Comparison of ENCODE assay signal across 20 cellular contexts in genomic region chr19:29705706-29706105, GRCh38. TPM values are rescaled to one million over a fixed set of nuclear protein-coding genes. Genes with fewer than 3 reads are reported as not detected.
DNase-seq lines count a peak whose midpoint lies in the region; ATAC-seq and TF ChIP-seq lines count a peak whose summit lies in the region.
"Had no signal": no experiment of that assay in that cellular context is flagged by ENCODE, and none has a peak within 500 bp of the region (broad histone marks: within the 10 kb centered on the region; RNA-seq: fewer than 3 reads in every experiment).

No MANE protein-coding gene starts in this region.

- no peaks in the 10 kb centered on the region for H3K9me3 ChIP-seq in right cardiac atrium (ENCODE audit: control insufficient read depth, low read length)
- H3K9me3 ChIP-seq in heart left ventricle, result no peaks in the 10 kb centered on the region
- H3K9me3 ChIP-seq: MG63, thyroid gland had no signal

- H3K4me1 ChIP-seq in right cardiac atrium (ENCODE audit: control insufficient read depth, insufficient read depth, low read length) (peaks cover 6% of the 10 kb centered on the region), heart left ventricle (peaks cover 0 to 38% (median 17%) of the 10 kb centered on the region in 12 donors)
- H3K4me1 ChIP-seq: thyroid gland had no signal

- no peak for ATAC-seq in natural killer cell treated with Interleukin-12 subunit alpha and Interleukin-12 subunit beta and Interleukin-15 and Interleukin-18, amount 100 ng/mL, for 72 hours
- ATAC-seq in natural killer cell (no peak), memory B cell (ENCODE audit: low read depth) (no peak), right cardiac atrium (no peak), heart left ventricle (no peak)
- ATAC-seq: SK-N-SH treated with all-trans-retinoic acid at 6 μM for 48 hours had no signal

- no peak overlapping the region for H3K4me3 Mint-ChIP-seq in natural killer cell treated with Interleukin-12 subunit alpha and Interleukin-12 subunit beta and Interleukin-15 and Interleukin-18, amount 100 ng/mL, for 72 hours
- H3K4me3 Mint-ChIP-seq in natural killer cell (no peak overlapping the region), memory B cell (no peak overlapping the region)
- H3K4me3 Mint-ChIP-seq in activated T-helper 1 cell treated with anti-CD3 and anti-CD28 coated beads, Interleukin-12 subunit alpha, Interleukin-12 subunit beta, Interleukin-2, Interleukin-4 antibody, amounts not matched to agents 30 ng/mL and 10 ng/mL and 1 ng/mL, durations not matched to agents 14 hours and 24 hours and 36 hours, result no peak overlapping the region
- H3K4me3 Mint-ChIP-seq: H9 had no signal

- H3K27me3 ChIP-seq in right cardiac atrium (ENCODE audit: control insufficient read depth, insufficient read depth), result no peaks in the 10 kb centered on the region
- H3K27me3 ChIP-seq in heart left ventricle, result no peaks in the 10 kb centered on the region
- H3K27me3 ChIP-seq: dorsolateral prefrontal cortex, hepatocyte, MG63, thyroid gland had no signal

- no peaks in the 10 kb centered on the region for H3K9me3 Mint-ChIP-seq in natural killer cell treated with Interleukin-12 subunit alpha and Interleukin-12 subunit beta and Interleukin-15 and Interleukin-18, amount 100 ng/mL, for 72 hours
- H3K9me3 Mint-ChIP-seq in natural killer cell, result no peaks in the 10 kb centered on the region
- H3K9me3 Mint-ChIP-seq in activated T-helper 1 cell treated with anti-CD3 and anti-CD28 coated beads, Interleukin-12 subunit alpha, Interleukin-12 subunit beta, Interleukin-2, Interleukin-4 antibody, amounts not matched to agents 30 ng/mL and 10 ng/mL and 1 ng/mL, durations not matched to agents 14 hours and 24 hours and 36 hours, result no peaks in the 10 kb centered on the region
- H3K9me3 Mint-ChIP-seq in memory B cell, result no peaks in the 10 kb centered on the region
- H3K9me3 Mint-ChIP-seq: H9 had no signal

- peaks cover 23 to 26% of the 10 kb centered on the region in 2 donors for H3K4me1 Mint-ChIP-seq in natural killer cell treated with Interleukin-12 subunit alpha and Interleukin-12 subunit beta and Interleukin-15 and Interleukin-18, amount 100 ng/mL, for 72 hours (ENCODE audit: low read depth in 2 of 2)
- H3K4me1 Mint-ChIP-seq in natural killer cell (peaks cover 29 to 32% of the 10 kb centered on the region in 2 donors), memory B cell (peaks cover 8% of the 10 kb centered on the region)
- H3K4me1 Mint-ChIP-seq in activated T-helper 1 cell treated with anti-CD3 and anti-CD28 coated beads, Interleukin-12 subunit alpha, Interleukin-12 subunit beta, Interleukin-2, Interleukin-4 antibody, amounts not matched to agents 30 ng/mL and 10 ng/mL and 1 ng/mL, durations not matched to agents 14 hours and 24 hours and 36 hours (ENCODE audit: low read depth), result peaks cover 61% of the 10 kb centered on the region
- H3K4me1 Mint-ChIP-seq: H9 had no signal

- H3K27ac ChIP-seq in right cardiac atrium (ENCODE audit: low read length) (no peak overlapping the region), heart left ventricle (peak overlapping the region in 1 of 12 donors; percentile 42)
- H3K27ac ChIP-seq: hepatocyte, RWPE1, thyroid gland had no signal

- no peak for DNase-seq in natural killer cell treated with Interleukin-12 subunit alpha and Interleukin-12 subunit beta and Interleukin-15 and Interleukin-18, amount 100 ng/mL, for 72 hours (ENCODE audit: low spot score)
- DNase-seq in natural killer cell, result no peak
- DNase-seq in activated T-helper 1 cell treated with anti-CD3 and anti-CD28 coated beads, Interleukin-12 subunit alpha, Interleukin-12 subunit beta, Interleukin-2, Interleukin-4 antibody, amounts not matched to agents 30 ng/mL and 10 ng/mL and 1 ng/mL, durations not matched to agents 14 hours and 24 hours and 36 hours (ENCODE audit: low spot score), result no peak
- no peak for DNase-seq in memory B cell (ENCODE audit: low spot score in 2 of 2)
- no peak for DNase-seq in right cardiac atrium
- DNase-seq in heart left ventricle, result no peak
- DNase-seq in UCSD-AML1 (lab: John Stamatoyannopoulos, UW; ENCODE audit: unreplicated experiment), result no peak
- DNase-seq: caudate nucleus; dorsolateral prefrontal cortex; H9; MG63; NCI-H1436 treated with DMSO at 0.1 percent for 48 hours; NCI-H2171; NCI-H526 treated with DMSO at 0.1 percent for 48 hours; occipital lobe; stimulated activated CD4-positive, alpha-beta T cell treated with anti-CD3 and anti-CD28 coated beads, Interleukin-15, amount 100 ng/mL, for 24 hours; thyroid gland had no signal

- intact Hi-C loops in natural killer cell (cut with micrococcal nuclease), result no loop called here
- intact Hi-C loops in activated T-helper 1 cell treated with anti-CD3 and anti-CD28 coated beads, Interleukin-12 subunit alpha, Interleukin-12 subunit beta, Interleukin-2, Interleukin-4 antibody, amounts not matched to agents 30 ng/mL and 10 ng/mL and 1 ng/mL, durations not matched to agents 14 hours and 24 hours and 36 hours (cut with micrococcal nuclease), result loop anchor here (1.0 kb wide), 2 partner anchors 9 to 32 kb away; no protein-coding TSS in a partner anchor
- intact Hi-C loops in right cardiac atrium (cut with DNase I), result no loop called here
- intact Hi-C loops in heart left ventricle (cut with DNase I), result no loop called here

- no peak for TF ChIP-seq POLR2A in heart left ventricle (IDR thresholded peaks at IDR 0.05)

- TF ChIP-seq CTCF in natural killer cell (IDR thresholded peaks at IDR 0.05) (no peak), heart left ventricle (IDR thresholded peaks at IDR 0.05) (no peak)

- 93% methylated on average over 9 of the region's 9 CpGs for WGBS in right cardiac atrium
- 88 to 96% (median 96%) methylated on average over 9 of the region's 9 CpGs for whole genome bisulfite sequencing in heart left ventricle, 4 donors

- H3K36me3 Mint-ChIP-seq in natural killer cell treated with Interleukin-12 subunit alpha and Interleukin-12 subunit beta and Interleukin-15 and Interleukin-18, amount 100 ng/mL, for 72 hours, result peaks cover 6% of the 10 kb centered on the region
- H3K36me3 Mint-ChIP-seq in natural killer cell (no peaks in the 10 kb centered on the region), memory B cell (peaks cover 7% of the 10 kb centered on the region)
- H3K36me3 Mint-ChIP-seq in activated T-helper 1 cell treated with anti-CD3 and anti-CD28 coated beads, Interleukin-12 subunit alpha, Interleukin-12 subunit beta, Interleukin-2, Interleukin-4 antibody, amounts not matched to agents 30 ng/mL and 10 ng/mL and 1 ng/mL, durations not matched to agents 14 hours and 24 hours and 36 hours (ENCODE audit: low read depth), result peaks cover 26% of the 10 kb centered on the region

- H3K36me3 ChIP-seq in heart left ventricle, result peaks cover 0 to 75% (median 48%) of the 10 kb centered on the region in 9 donors

- H3K27me3 Mint-ChIP-seq in natural killer cell treated with Interleukin-12 subunit alpha and Interleukin-12 subunit beta and Interleukin-15 and Interleukin-18, amount 100 ng/mL, for 72 hours, result no peaks in the 10 kb centered on the region
- H3K27me3 Mint-ChIP-seq in natural killer cell (ENCODE audit: low read depth in 2 of 2) (no peaks in the 10 kb centered on the region), memory B cell (no peaks in the 10 kb centered on the region)
- no peaks in the 10 kb centered on the region for H3K27me3 Mint-ChIP-seq in activated T-helper 1 cell treated with anti-CD3 and anti-CD28 coated beads, Interleukin-12 subunit alpha, Interleukin-12 subunit beta, Interleukin-2, Interleukin-4 antibody, amounts not matched to agents 30 ng/mL and 10 ng/mL and 1 ng/mL, durations not matched to agents 14 hours and 24 hours and 36 hours (ENCODE audit: insufficient read depth)

- peak overlapping the region; percentile 66 to 75 for H3K27ac Mint-ChIP-seq in natural killer cell treated with Interleukin-12 subunit alpha and Interleukin-12 subunit beta and Interleukin-15 and Interleukin-18, amount 100 ng/mL, for 72 hours
- H3K27ac Mint-ChIP-seq in natural killer cell (peak overlapping the region in 1 of 2 donors; percentile 75), memory B cell (peak overlapping the region; percentile 84)
- peak overlapping the region; percentile 92 for H3K27ac Mint-ChIP-seq in activated T-helper 1 cell treated with anti-CD3 and anti-CD28 coated beads, Interleukin-12 subunit alpha, Interleukin-12 subunit beta, Interleukin-2, Interleukin-4 antibody, amounts not matched to agents 30 ng/mL and 10 ng/mL and 1 ng/mL, durations not matched to agents 14 hours and 24 hours and 36 hours
- H3K27ac Mint-ChIP-seq: H9 had no signal

- no peak overlapping the region for H3K4me3 ChIP-seq in right cardiac atrium (ENCODE audit: low read length)
- H3K4me3 ChIP-seq in heart left ventricle, result no peak overlapping the region
- H3K4me3 ChIP-seq: dorsolateral prefrontal cortex, hepatocyte, MG63, thyroid gland had no signal

RNA-seq across cellular contexts. Expression of gene C19orf12, which starts 9.4 kb away (rescaled TPM):
- total RNA-seq in natural killer cell treated with Interleukin-12 subunit alpha and Interleukin-12 subunit beta and Interleukin-15 and Interleukin-18, amount 100 ng/mL, for 72 hours, result 10 to 100 TPM; 44.8 to 50.8 TPM
- 10 to 100 TPM; 33.1 to 52.6 (median 47.5) TPM for total RNA-seq in natural killer cell
- total RNA-seq in activated T-helper 1 cell treated with anti-CD3 and anti-CD28 coated beads, Interleukin-12 subunit alpha, Interleukin-12 subunit beta, Interleukin-2, Interleukin-4 antibody, amounts not matched to agents 30 ng/mL and 10 ng/mL and 1 ng/mL, durations not matched to agents 14 hours and 24 hours and 36 hours, result 47.9 and 50.2 TPM in 2 replicates
- total RNA-seq in right cardiac atrium, result 10 to 100 TPM; 40.6 to 48.2 (median 43.5) TPM
- polyA plus RNA-seq in right cardiac atrium, result 37.3 TPM
- 10 to 100 TPM; 35.7 to 80.3 (median 49.2) TPM for total RNA-seq in heart left ventricle
- polyA plus RNA-seq in heart left ventricle, result 10 to 100 TPM; 34.0 to 47.1 TPM

RNA-seq across cellular contexts. Expression of gene PLEKHF1, which starts 40.4 kb away (rescaled TPM):
- 10 to 100 TPM; 15.6 to 17.7 TPM for total RNA-seq in natural killer cell treated with Interleukin-12 subunit alpha and Interleukin-12 subunit beta and Interleukin-15 and Interleukin-18, amount 100 ng/mL, for 72 hours
- total RNA-seq in natural killer cell (10 to 100 TPM; 53.0 to 81.8 (median 53.8) TPM), right cardiac atrium (10 to 100 TPM; 25.1 to 44.1 (median 31.0) TPM), heart left ventricle (10 to 100 TPM in 8 of 9 donors, 1 to 10 TPM in 1; 7.8 to 46.1 (median 17.5) TPM)
- 30.9 and 35.0 TPM in 2 replicates for total RNA-seq in activated T-helper 1 cell treated with anti-CD3 and anti-CD28 coated beads, Interleukin-12 subunit alpha, Interleukin-12 subunit beta, Interleukin-2, Interleukin-4 antibody, amounts not matched to agents 30 ng/mL and 10 ng/mL and 1 ng/mL, durations not matched to agents 14 hours and 24 hours and 36 hours
- polyA plus RNA-seq in right cardiac atrium (40.6 TPM), heart left ventricle (10 to 100 TPM; 38.6 to 42.0 TPM)
